In the genomic region with DNA sequence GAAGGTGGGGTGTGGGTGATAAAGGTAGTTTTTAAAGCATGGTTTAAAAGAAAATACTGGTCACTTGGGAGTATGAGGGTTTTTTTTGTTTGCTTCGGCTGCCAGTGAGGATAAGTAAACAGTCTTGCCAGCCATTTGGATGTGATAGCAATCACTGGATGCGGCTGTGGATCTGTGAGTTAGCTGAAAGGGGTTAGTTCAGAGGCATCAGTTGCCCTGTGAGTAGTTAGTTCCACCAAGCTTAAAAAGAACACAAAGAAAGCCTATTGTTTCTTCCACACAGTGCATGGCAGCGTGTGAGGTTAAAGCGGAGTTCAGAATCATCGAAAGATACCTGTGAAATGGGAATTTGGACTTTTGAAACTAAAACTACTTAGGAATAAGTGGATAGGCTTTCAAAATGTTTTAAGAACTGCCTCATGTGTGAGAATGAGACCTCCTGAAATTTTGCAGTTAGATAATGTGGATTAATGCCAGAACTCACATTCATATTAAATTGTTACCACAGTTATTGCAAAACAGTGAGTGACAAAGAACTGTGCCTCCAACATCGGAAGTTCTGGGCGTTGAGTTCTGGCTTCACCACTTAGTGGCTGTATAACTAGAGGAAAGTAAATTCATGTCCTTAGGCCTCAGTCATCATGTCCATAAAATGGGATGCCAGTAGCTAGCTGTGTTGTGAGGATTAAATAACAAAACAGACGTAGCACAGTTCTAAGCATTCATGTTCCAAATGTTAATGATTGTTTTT, we compare ENCODE assay signal across 12 cellular contexts. TPM values are rescaled to one million over a fixed set of nuclear protein-coding genes. Genes with fewer than 3 reads are reported as not detected.
DNase-seq lines count a peak whose midpoint lies in the region; ATAC-seq and TF ChIP-seq lines count a peak whose summit lies in the region.
"Had no signal": no experiment of that assay in that cellular context is flagged by ENCODE, and none has a peak within 500 bp of the region (broad histone marks: within the 10 kb centered on the region; RNA-seq: fewer than 3 reads in every experiment).

No MANE protein-coding gene starts in this region.

- intact Hi-C loops in sciatic nerve (cut with DNase I): no loop called here

- no peak overlapping the region for H3K27ac ChIP-seq in iPS-20b (ENCODE audit: low read length)
- H3K27ac ChIP-seq: BLaER1 had no signal

- H3K9me3 ChIP-seq in iPS-20b (ENCODE audit: insufficient read depth, low read depth, low read length): no peaks in the 10 kb centered on the region
- H3K9me3 ChIP-seq: BLaER1 had no signal

- H3K27me3 ChIP-seq in iPS-20b (ENCODE audit: insufficient read depth, low read length): no peaks in the 10 kb centered on the region
- H3K27me3 ChIP-seq: BLaER1 had no signal

- no peaks in the 10 kb centered on the region for H3K36me3 ChIP-seq in iPS-20b (ENCODE audit: insufficient read depth, low read depth, low read length)

- DNase-seq in DMS53 treated with DMSO at 0.1 percent for 48 hours (lab: John Stamatoyannopoulos, UW; ENCODE audit: unreplicated experiment): peak; percentile 37
- DNase-seq in sciatic nerve (ENCODE audit: low spot score): no peak
- DNase-seq in NCI-H226: no peak
- DNase-seq in NCI-H2081 (lab: John Stamatoyannopoulos, UW): no peak
- DNase-seq: activated CD8-positive, alpha-beta memory T cell treated with anti-CD3 and anti-CD28 coated beads, Interleukin-2, amount 50 U/mL, for 48 hours; anterior cingulate cortex; T-helper 9 cell had no signal

- 0 out of 2 replicates have a peak overlapping the region, but pooled peaks have one; percentile 8 for H3K9ac ChIP-seq in iPS-20b (ENCODE audit: low read depth, low read length)
- H3K9ac ChIP-seq: BLaER1 had no signal

- ATAC-seq in SK-N-SH treated with all-trans-retinoic acid at 6 μM for 48 hours: peak; percentile 37; the same call in 1 of the 3 replicates
- peak; percentile 75 for ATAC-seq in sciatic nerve
- ATAC-seq in HG02870 (IDR thresholded peaks at IDR 0.05; ENCODE audit: unreplicated experiment): no peak
- no peak for ATAC-seq in HG02852 (IDR thresholded peaks at IDR 0.05; ENCODE audit: unreplicated experiment)

- no peak overlapping the region for H3K4me3 ChIP-seq in iPS-20b (ENCODE audit: low read length)
- H3K4me3 ChIP-seq: BLaER1 had no signal

- peaks cover 33% of the 10 kb centered on the region for H3K4me1 ChIP-seq in iPS-20b (ENCODE audit: insufficient read depth, low read length)
- H3K4me1 ChIP-seq: BLaER1 had no signal

TF ChIP-seq in SK-N-SH treated with all-trans-retinoic acid at 6 μM for 48 hours, 23 proteins besides CTCF, POLR2A, EP300 and RAD21:
- TF ChIP-seq ZNF70 (CRISPR knock-in tag; IDR thresholded peaks at IDR 0.05) (peak; percentile 79), CREB5 (CRISPR knock-in tag; IDR thresholded peaks at IDR 0.05; ENCODE audit: low read depth) (no peak)

RNA-seq across cellular contexts. Expression of gene KIAA1217, which starts 31.2 kb away (rescaled TPM):
- 84.6 TPM for total RNA-seq in sciatic nerve

Comparison
In these comparisons a context has a peak if more than half of its experiments do, and no peak if none do; other contexts are left out.
1. ATAC-seq: peak in SK-N-SH treated with all-trans-retinoic acid at 6 μM for 48 hours (single experiment) and sciatic nerve (single experiment); none in HG02870 (single experiment) and HG02852 (single experiment).